21 cellular contexts compared by ENCODE assay signal in genomic region chr3:162842817-162843216, GRCh38.
"Had no signal": no experiment of that assay in that cellular context is flagged by ENCODE, and none has a peak within 500 bp of the region (broad histone marks: within the 10 kb centered on the region; RNA-seq: fewer than 3 reads in every experiment).

No MANE protein-coding gene starts in this region.

- H3K36me3 ChIP-seq: colonic mucosa, esophagus muscularis mucosa, gastroesophageal sphincter, heart left ventricle, left lung, lower lobe of right lung had no signal

- H3K4me2 ChIP-seq: hepatocyte had no signal

- H3K9me3 ChIP-seq: colonic mucosa, esophagus muscularis mucosa, gastroesophageal sphincter, heart left ventricle, lower lobe of right lung had no signal

- H3K4me1 ChIP-seq: colonic mucosa, esophagus muscularis mucosa, foreskin keratinocyte, gastroesophageal sphincter, heart left ventricle, left lung, lower lobe of right lung had no signal

- H3K79me2 ChIP-seq: hepatocyte had no signal

- ATAC-seq: foreskin keratinocyte, gastroesophageal sphincter, heart left ventricle, left lung, left ventricle myocardium superior, lower lobe of right lung had no signal

- H2AFZ ChIP-seq: hepatocyte had no signal

- H3K27ac ChIP-seq: colonic mucosa, dorsolateral prefrontal cortex, esophagus muscularis mucosa, foreskin keratinocyte, gastroesophageal sphincter, heart left ventricle, hepatocyte, left lung, lower lobe of right lung had no signal

- H3K27me3 ChIP-seq: colonic mucosa, dorsolateral prefrontal cortex, esophagus muscularis mucosa, foreskin keratinocyte, gastroesophageal sphincter, heart left ventricle, hepatocyte, left lung had no signal

- DNase-seq: cerebellar nuclear complex; colonic mucosa; cortex of kidney; dermis blood vessel endothelial cell; dorsolateral prefrontal cortex; effector CD4-positive, alpha-beta T cell; effector memory CD4-positive, alpha-beta T cell; foreskin keratinocyte; heart left ventricle; hypothalamus; immature natural killer cell; islet precursor cell; kidney; kidney glomerular epithelial cell; left lung; left ventricle myocardium superior; lower lobe of right lung; mesenchymal stem cell had no signal

- H3K4me3 ChIP-seq: colonic mucosa, dorsolateral prefrontal cortex, esophagus muscularis mucosa, gastroesophageal sphincter, heart left ventricle, hepatocyte, left lung, lower lobe of right lung had no signal
